In genomic region chr20:64064145-64064698, GRCh38 we compare ENCODE assay signal across 1 cellular context.
TF ChIP-seq lines count a peak whose summit lies in the region.

No MANE protein-coding gene starts in this region.

TF ChIP-seq in H1, 55 proteins besides CTCF, POLR2A, EP300 and RAD21:
- TF ChIP-seq TBP (IDR thresholded peaks at IDR 0.05; ENCODE audit: low read depth, low read length) = no peak
- no peak for TF ChIP-seq EZH2 (IDR thresholded peaks at IDR 0.05; ENCODE audit: low read depth, low read length, severe bottlenecking)
- no peak for TF ChIP-seq RNF2 (IDR thresholded peaks at IDR 0.05; ENCODE audit: borderline replicate concordance, low read depth, low read length, missing control alignments, poor library complexity, severe bottlenecking)
- TF ChIP-seq JUN (IDR thresholded peaks at IDR 0.05; ENCODE audit: low read depth, low read length) = no peak
- TF ChIP-seq RXRA (IDR thresholded peaks at IDR 0.05; ENCODE audit: insufficient read depth, low read depth, low read length) = no peak
- TF ChIP-seq NANOG (IDR thresholded peaks at IDR 0.05; ENCODE audit: insufficient read depth, low read depth, low read length, poor library complexity, severe bottlenecking) = no peak
- TF ChIP-seq PHF8 (conservative IDR thresholded peaks at IDR 0.05; ENCODE audit: low read depth, low read length) = no peak
- no peak for TF ChIP-seq CBX5 (IDR thresholded peaks at IDR 0.05; ENCODE audit: low read depth, low read length)
- TF ChIP-seq MAX (IDR thresholded peaks at IDR 0.05) = no peak
- no peak for TF ChIP-seq SRF (IDR thresholded peaks at IDR 0.05; ENCODE audit: low read depth, low read length)
- TF ChIP-seq ATF3 (IDR thresholded peaks at IDR 0.05; ENCODE audit: insufficient read depth, low read depth, low read length) = no peak
- no peak for TF ChIP-seq KDM1A (IDR thresholded peaks at IDR 0.05; ENCODE audit: borderline replicate concordance, low read length)
- TF ChIP-seq RBBP5 (IDR thresholded peaks at IDR 0.05; ENCODE audit: borderline replicate concordance, low read depth, low read length) = no peak
- TF ChIP-seq SP4 (IDR thresholded peaks at IDR 0.05; ENCODE audit: low read length) = no peak
- TF ChIP-seq CHD2 (IDR thresholded peaks at IDR 0.05; ENCODE audit: low read length) = no peak
- no peak for TF ChIP-seq SIN3A (conservative IDR thresholded peaks at IDR 0.05 in 1 of 2, IDR thresholded peaks at IDR 0.05 in 1 of 2; ENCODE audit: low read depth in 1 of 2, low read length in 2 of 2)
- TF ChIP-seq TAF7 (optimal IDR thresholded peaks at IDR 0.05; ENCODE audit: borderline replicate concordance, low read depth, low read length) = no peak
- TF ChIP-seq USF2 (IDR thresholded peaks at IDR 0.05; ENCODE audit: low read length) = no peak
- TF ChIP-seq ZNF274 (IDR thresholded peaks at IDR 0.05; ENCODE audit: borderline replicate concordance, extremely low read depth, low read length) = no peak
- TF ChIP-seq HDAC6 (IDR thresholded peaks at IDR 0.05; ENCODE audit: low read depth, low read length) = no peak
